1 cellular context compared by ENCODE assay signal in the genomic region with DNA sequence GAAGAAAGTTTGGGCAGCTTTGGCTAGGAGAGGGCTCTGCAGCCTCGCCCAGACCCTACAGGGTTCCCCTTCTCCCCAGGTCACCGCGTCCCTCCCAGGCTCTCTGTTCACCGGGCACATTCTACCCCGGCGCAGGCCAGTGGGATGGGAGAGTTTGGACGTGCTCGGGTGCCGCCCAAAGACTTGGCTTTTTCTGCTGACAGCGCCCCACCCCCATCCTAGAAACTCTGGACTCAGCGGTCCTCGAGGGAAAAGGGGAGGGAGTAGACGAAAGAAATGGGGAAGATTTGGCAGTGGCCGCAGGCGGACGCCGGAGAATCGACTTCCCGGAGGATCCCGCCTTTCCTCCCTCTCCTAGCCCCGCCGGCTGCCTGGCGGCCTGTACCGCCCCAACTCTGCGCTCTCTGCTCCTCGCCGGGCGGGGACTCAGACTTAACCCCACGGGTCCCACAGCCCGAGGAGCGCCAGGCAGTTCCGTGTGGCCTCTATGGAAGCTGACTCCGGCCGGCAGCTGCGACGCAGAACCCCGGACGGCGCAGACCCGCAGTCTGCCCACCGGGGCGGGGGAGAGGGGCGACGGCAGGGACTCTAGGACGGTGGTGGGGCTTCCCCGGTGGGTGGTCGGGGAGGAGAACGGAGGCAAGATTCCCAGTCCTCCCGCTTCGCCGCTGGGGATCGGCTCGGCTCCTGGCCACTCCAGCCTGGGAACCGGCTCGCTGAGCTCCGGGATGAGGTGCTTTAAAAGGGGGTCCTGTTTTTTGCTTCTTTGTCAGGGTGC.
TF ChIP-seq lines count a peak whose summit lies in the region.

No MANE protein-coding gene starts in this region.

TF ChIP-seq in IMR-90, 13 proteins besides CTCF, POLR2A, EP300 and RAD21 (continued from another document):
- no peak for TF ChIP-seq FOS (IDR thresholded peaks at IDR 0.05; ENCODE audit: low read depth, low read length)
- no peak for TF ChIP-seq CHD1 (IDR thresholded peaks at IDR 0.05; ENCODE audit: low read depth, low read length)
- TF ChIP-seq RCOR1 (IDR thresholded peaks at IDR 0.05; ENCODE audit: insufficient replicate concordance, low read length): no peak
- no peak for TF ChIP-seq SMC3 (IDR thresholded peaks at IDR 0.05; ENCODE audit: low read depth, low read length)
